8 cellular contexts compared by ENCODE assay signal in the genomic region with DNA sequence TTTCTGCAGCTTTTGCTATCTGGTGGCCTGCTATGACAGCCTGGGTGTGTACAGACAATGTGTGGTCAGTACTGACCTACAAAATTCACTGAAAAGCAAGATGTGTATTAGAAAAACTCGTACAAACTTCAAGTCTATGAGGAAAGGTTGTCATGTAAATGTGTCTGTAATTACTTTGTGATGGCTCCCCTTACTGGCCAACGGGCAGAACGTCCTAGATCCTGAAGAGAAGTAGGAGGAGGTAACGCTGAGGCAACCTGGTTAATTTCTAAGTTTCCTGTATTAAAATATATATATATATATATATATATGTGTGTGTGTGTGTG.
DNase-seq lines count a peak whose midpoint lies in the region; ATAC-seq and TF ChIP-seq lines count a peak whose summit lies in the region.

No MANE protein-coding gene starts in this region.

- DNase-seq in DMS153 (lab: John Stamatoyannopoulos, UW) (peak; percentile 55), NCI-H2227 (lab: John Stamatoyannopoulos, UW; ENCODE audit: unreplicated experiment) (peak; percentile 68), astrocyte of the hippocampus (ENCODE audit: low read depth, low spot score) (peak; percentile 76), tibial nerve (ENCODE audit: low spot score in 2 of 2) (peak in 1 of 2 donors; percentile 24)
- DNase-seq in stimulated activated naive CD4-positive, alpha-beta T cell treated with Interleukin-2 at 50 U/mL for 16 hours (lab: John Stamatoyannopoulos, UW) = no peak

- H3K9me3 ChIP-seq in iPS-18a (ENCODE audit: control insufficient read depth, low read depth, low read length) = no peaks in the 10 kb centered on the region
- no peaks in the 10 kb centered on the region for H3K9me3 ChIP-seq in tibial nerve

- no peaks in the 10 kb centered on the region for H3K36me3 ChIP-seq in iPS-18a (ENCODE audit: control insufficient read depth, low read depth, low read length)
- H3K36me3 ChIP-seq in tibial nerve = no peaks in the 10 kb centered on the region

- peak overlapping the region; percentile 90 for H3K27ac ChIP-seq in iPS-18a (ENCODE audit: low read length)
- H3K27ac ChIP-seq in tibial nerve = no peak overlapping the region

- H3K4me3 ChIP-seq in iPS-18a (ENCODE audit: low read length) (peak overlapping the region; percentile 25), tibial nerve (no peak overlapping the region)

- TF ChIP-seq EP300 in tibial nerve (IDR thresholded peaks at IDR 0.05) = no peak

- H3K4me1 ChIP-seq in iPS-18a (ENCODE audit: control insufficient read depth, low read depth, low read length) = peaks cover 34% of the 10 kb centered on the region
- peaks cover 0 to 9% (median 0%) of the 10 kb centered on the region in 4 donors for H3K4me1 ChIP-seq in tibial nerve

- H3K9ac ChIP-seq in iPS-18a (ENCODE audit: low read length) = no peak overlapping the region

- H3K27me3 ChIP-seq in iPS-18a (ENCODE audit: control insufficient read depth, insufficient read depth, low read length) (no peaks in the 10 kb centered on the region), tibial nerve (no peaks in the 10 kb centered on the region)

- peak; percentile 40 to 54 (median 45) for TF ChIP-seq CTCF in tibial nerve (IDR thresholded peaks at IDR 0.05)

- ATAC-seq in GM19351 (IDR thresholded peaks at IDR 0.05; ENCODE audit: unreplicated experiment) (peak; percentile 88), HG03342 (IDR thresholded peaks at IDR 0.05; ENCODE audit: unreplicated experiment) (peak; percentile 73)

- 0 to 5% methylated on average over 4 of the region's 4 CpGs for WGBS in tibial nerve, 2 donors

- TF ChIP-seq POLR2A in tibial nerve (IDR thresholded peaks at IDR 0.05) = no peak
